In genomic region chr7:156111-157007, GRCh38 we compare ENCODE assay signal across 21 cellular contexts.
"Had no signal": no experiment of that assay in that cellular context is flagged by ENCODE, and none has a peak within 500 bp of the region (broad histone marks: within the 10 kb centered on the region; RNA-seq: fewer than 3 reads in every experiment).

No MANE protein-coding gene starts in this region.

- H3K36me3 Mint-ChIP-seq: activated naive CD4-positive, alpha-beta T cell treated with anti-CD3 and anti-CD28 coated beads, Interleukin-2, amount 10 ng/mL, durations not matched to agents 7 days and 5 days; memory B cell; naive B cell; T-cell had no signal

- H3K9me3 ChIP-seq: ascending aorta, breast epithelium, gastrocnemius medialis, left lung had no signal

- DNase-seq: activated CD4-positive, alpha-beta T cell treated with anti-CD3 and anti-CD28 coated beads for 48 hours; activated CD4-positive, CD25-positive, alpha-beta regulatory T cell; activated CD8-positive, alpha-beta T cell treated with anti-CD3 and anti-CD28 coated beads for 36 hours; activated naive CD4-positive, alpha-beta T cell treated with anti-CD3 and anti-CD28 coated beads, Interleukin-2, amount 10 ng/mL, durations not matched to agents 7 days and 5 days; activated T-cell treated with anti-CD3 and anti-CD28 coated beads, Interleukin-2, amount 50 U/mL, for 1 hour; cerebellar nuclear complex; effector CD4-positive, alpha-beta T cell; gastrocnemius medialis; head of caudate nucleus; left lung; naive B cell; stimulated activated CD4-positive, alpha-beta T cell treated with anti-CD3 and anti-CD28 coated beads, Interleukin-12 subunit alpha, Interleukin-12 subunit beta, amount 100 ng/mL, for 4 hours; stimulated activated CD4-positive, alpha-beta T cell treated with anti-CD3 and anti-CD28 coated beads, Interleukin-1b, Interleukin-23, amount 100 ng/mL, for 48 hours; stimulated activated CD8-positive, alpha-beta memory T cell treated with anti-CD3 and anti-CD28 coated beads, Interleukin-4, amount 100 ng/mL, for 48 hours; stimulated activated naive CD4-positive, alpha-beta T cell; T-cell had no signal

- H3K9me3 Mint-ChIP-seq: activated CD8-positive, alpha-beta T cell treated with anti-CD3 and anti-CD28 coated beads for 36 hours; activated naive CD4-positive, alpha-beta T cell treated with anti-CD3 and anti-CD28 coated beads, Interleukin-2, amount 10 ng/mL, durations not matched to agents 7 days and 5 days; activated T-helper 17 cell treated with anti-CD3 and anti-CD28 coated beads, Interleukin-2, amount 50 U/mL, for 72 hours; memory B cell; naive B cell; T-cell had no signal

- H3K27me3 Mint-ChIP-seq: activated CD8-positive, alpha-beta T cell treated with anti-CD3 and anti-CD28 coated beads for 36 hours; activated T-helper 17 cell treated with anti-CD3 and anti-CD28 coated beads, Interleukin-2, amount 50 U/mL, for 72 hours; T-cell had no signal

- H3K4me3 Mint-ChIP-seq: activated CD8-positive, alpha-beta T cell treated with anti-CD3 and anti-CD28 coated beads for 36 hours; activated naive CD4-positive, alpha-beta T cell treated with anti-CD3 and anti-CD28 coated beads, Interleukin-2, amount 10 ng/mL, durations not matched to agents 7 days and 5 days; activated T-helper 17 cell treated with anti-CD3 and anti-CD28 coated beads, Interleukin-2, amount 50 U/mL, for 72 hours; memory B cell; naive B cell; T-cell had no signal

- H3K36me3 ChIP-seq: ascending aorta, breast epithelium, gastrocnemius medialis, left lung had no signal

- H3K4me3 ChIP-seq: ascending aorta, breast epithelium, gastrocnemius medialis, left lung had no signal

- H3K27ac ChIP-seq: ascending aorta, breast epithelium, gastrocnemius medialis, left lung, parathyroid adenoma had no signal

- H3K4me1 ChIP-seq: ascending aorta, breast epithelium, parathyroid adenoma had no signal

- H3K27me3 ChIP-seq: ascending aorta, gastrocnemius medialis had no signal

- H3K27ac Mint-ChIP-seq: activated CD8-positive, alpha-beta T cell treated with anti-CD3 and anti-CD28 coated beads for 36 hours; activated naive CD4-positive, alpha-beta T cell treated with anti-CD3 and anti-CD28 coated beads, Interleukin-2, amount 10 ng/mL, durations not matched to agents 7 days and 5 days; activated T-helper 17 cell treated with anti-CD3 and anti-CD28 coated beads, Interleukin-2, amount 50 U/mL, for 72 hours; memory B cell; naive B cell; T-cell had no signal

- H3K4me1 Mint-ChIP-seq: activated naive CD4-positive, alpha-beta T cell treated with anti-CD3 and anti-CD28 coated beads, Interleukin-2, amount 10 ng/mL, durations not matched to agents 7 days and 5 days; activated T-helper 17 cell treated with anti-CD3 and anti-CD28 coated beads, Interleukin-2, amount 50 U/mL, for 72 hours; memory B cell; T-cell had no signal

- ATAC-seq: activated CD8-positive, alpha-beta T cell treated with anti-CD3 and anti-CD28 coated beads for 36 hours; activated T-helper 17 cell treated with anti-CD3 and anti-CD28 coated beads, Interleukin-2, amount 50 U/mL, for 72 hours; gastrocnemius medialis; left lung; T-cell had no signal
